1 cellular context compared by ENCODE assay signal in the genomic region with DNA sequence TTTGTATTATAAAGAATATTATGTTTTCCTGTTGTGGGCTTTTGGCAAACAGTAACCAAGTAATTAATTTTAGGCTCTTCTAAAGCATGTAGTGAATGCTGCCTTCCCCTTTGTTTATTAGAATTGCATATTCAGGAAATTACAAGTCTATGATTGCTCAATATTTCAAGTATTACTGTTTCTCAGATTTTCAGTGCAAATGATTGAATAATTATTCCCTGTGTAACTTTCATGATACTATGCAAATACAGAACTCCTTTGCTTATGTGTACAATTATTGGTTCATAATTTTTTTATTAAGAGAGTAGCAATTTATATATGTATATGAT.
TF ChIP-seq lines count a peak whose summit lies in the region.

No MANE protein-coding gene starts in this region.

TF ChIP-seq in HCT116, 20 proteins besides CTCF, POLR2A, EP300 and RAD21 (continued from another document):
- TF ChIP-seq ZFX (IDR thresholded peaks at IDR 0.05), result no peak
- TF ChIP-seq SP1 (IDR thresholded peaks at IDR 0.05; ENCODE audit: low read depth), result no peak
- TF ChIP-seq ZNF274 (IDR thresholded peaks at IDR 0.05; ENCODE audit: low read depth, low read length), result no peak
- no peak for TF ChIP-seq JUND (IDR thresholded peaks at IDR 0.05)
- TF ChIP-seq EZH2 (IDR thresholded peaks at IDR 0.05), result no peak
- TF ChIP-seq, protein P1, sequence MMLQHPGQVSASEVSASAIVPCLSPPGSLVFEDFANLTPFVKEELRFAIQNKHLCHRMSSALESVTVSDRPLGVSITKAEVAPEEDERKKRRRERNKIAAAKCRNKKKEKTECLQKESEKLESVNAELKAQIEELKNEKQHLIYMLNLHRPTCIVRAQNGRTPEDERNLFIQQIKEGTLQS (IDR thresholded peaks at IDR 0.05), result no peak
- no peak for TF ChIP-seq EGR1 (IDR thresholded peaks at IDR 0.05; ENCODE audit: low read depth)
- no peak for TF ChIP-seq SRF (IDR thresholded peaks at IDR 0.05; ENCODE audit: low read depth)
- TF ChIP-seq ELF1 (IDR thresholded peaks at IDR 0.05; ENCODE audit: borderline replicate concordance, low read depth), result no peak
- no peak for TF ChIP-seq TCF7L2 (IDR thresholded peaks at IDR 0.05; ENCODE audit: borderline replicate concordance, extremely low read depth, insufficient read depth, insufficient read length)
- no peak for TF ChIP-seq EZH2phosphoT487 (IDR thresholded peaks at IDR 0.05; ENCODE audit: borderline replicate concordance)
- TF ChIP-seq CEBPB (IDR thresholded peaks at IDR 0.05; ENCODE audit: low read depth), result no peak
- TF ChIP-seq, protein P2, sequence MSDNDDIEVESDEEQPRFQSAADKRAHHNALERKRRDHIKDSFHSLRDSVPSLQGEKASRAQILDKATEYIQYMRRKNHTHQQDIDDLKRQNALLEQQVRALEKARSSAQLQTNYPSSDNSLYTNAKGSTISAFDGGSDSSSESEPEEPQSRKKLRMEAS (IDR thresholded peaks at IDR 0.05), result no peak
- TF ChIP-seq, protein P3, sequence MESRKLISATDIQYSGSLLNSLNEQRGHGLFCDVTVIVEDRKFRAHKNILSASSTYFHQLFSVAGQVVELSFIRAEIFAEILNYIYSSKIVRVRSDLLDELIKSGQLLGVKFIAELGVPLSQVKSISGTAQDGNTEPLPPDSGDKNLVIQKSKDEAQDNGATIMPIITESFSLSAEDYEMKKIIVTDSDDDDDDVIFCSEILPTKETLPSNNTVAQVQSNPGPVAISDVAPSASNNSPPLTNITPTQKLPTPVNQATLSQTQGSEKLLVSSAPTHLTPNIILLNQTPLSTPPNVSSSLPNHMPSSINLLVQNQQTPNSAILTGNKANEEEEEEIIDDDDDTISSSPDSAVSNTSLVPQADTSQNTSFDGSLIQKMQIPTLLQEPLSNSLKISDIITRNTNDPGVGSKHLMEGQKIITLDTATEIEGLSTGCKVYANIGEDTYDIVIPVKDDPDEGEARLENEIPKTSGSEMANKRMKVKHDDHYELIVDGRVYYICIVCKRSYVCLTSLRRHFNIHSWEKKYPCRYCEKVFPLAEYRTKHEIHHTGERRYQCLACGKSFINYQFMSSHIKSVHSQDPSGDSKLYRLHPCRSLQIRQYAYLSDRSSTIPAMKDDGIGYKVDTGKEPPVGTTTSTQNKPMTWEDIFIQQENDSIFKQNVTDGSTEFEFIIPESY (IDR thresholded peaks at IDR 0.05; ENCODE audit: extremely low read depth, insufficient replicate concordance, low read length), result no peak
- no peak for TF ChIP-seq YY1 (IDR thresholded peaks at IDR 0.05; ENCODE audit: extremely low read depth, insufficient replicate concordance, low read depth, low read length)
- TF ChIP-seq, protein P4, sequence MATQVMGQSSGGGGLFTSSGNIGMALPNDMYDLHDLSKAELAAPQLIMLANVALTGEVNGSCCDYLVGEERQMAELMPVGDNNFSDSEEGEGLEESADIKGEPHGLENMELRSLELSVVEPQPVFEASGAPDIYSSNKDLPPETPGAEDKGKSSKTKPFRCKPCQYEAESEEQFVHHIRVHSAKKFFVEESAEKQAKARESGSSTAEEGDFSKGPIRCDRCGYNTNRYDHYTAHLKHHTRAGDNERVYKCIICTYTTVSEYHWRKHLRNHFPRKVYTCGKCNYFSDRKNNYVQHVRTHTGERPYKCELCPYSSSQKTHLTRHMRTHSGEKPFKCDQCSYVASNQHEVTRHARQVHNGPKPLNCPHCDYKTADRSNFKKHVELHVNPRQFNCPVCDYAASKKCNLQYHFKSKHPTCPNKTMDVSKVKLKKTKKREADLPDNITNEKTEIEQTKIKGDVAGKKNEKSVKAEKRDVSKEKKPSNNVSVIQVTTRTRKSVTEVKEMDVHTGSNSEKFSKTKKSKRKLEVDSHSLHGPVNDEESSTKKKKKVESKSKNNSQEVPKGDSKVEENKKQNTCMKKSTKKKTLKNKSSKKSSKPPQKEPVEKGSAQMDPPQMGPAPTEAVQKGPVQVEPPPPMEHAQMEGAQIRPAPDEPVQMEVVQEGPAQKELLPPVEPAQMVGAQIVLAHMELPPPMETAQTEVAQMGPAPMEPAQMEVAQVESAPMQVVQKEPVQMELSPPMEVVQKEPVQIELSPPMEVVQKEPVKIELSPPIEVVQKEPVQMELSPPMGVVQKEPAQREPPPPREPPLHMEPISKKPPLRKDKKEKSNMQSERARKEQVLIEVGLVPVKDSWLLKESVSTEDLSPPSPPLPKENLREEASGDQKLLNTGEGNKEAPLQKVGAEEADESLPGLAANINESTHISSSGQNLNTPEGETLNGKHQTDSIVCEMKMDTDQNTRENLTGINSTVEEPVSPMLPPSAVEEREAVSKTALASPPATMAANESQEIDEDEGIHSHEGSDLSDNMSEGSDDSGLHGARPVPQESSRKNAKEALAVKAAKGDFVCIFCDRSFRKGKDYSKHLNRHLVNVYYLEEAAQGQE (IDR thresholded peaks at IDR 0.05; ENCODE audit: low read depth), result no peak
- no peak for TF ChIP-seq POLR2AphosphoS5 (IDR thresholded peaks at IDR 0.05; ENCODE audit: low read depth, low read length)
- TF ChIP-seq FOSL1 (IDR thresholded peaks at IDR 0.05; ENCODE audit: low read depth), result no peak
